ENCODE assay signal across 21 cellular contexts in genomic region chr3:112088944-112089343, GRCh38. TPM values are rescaled to one million over a fixed set of nuclear protein-coding genes. Genes with fewer than 3 reads are reported as not detected.
DNase-seq lines count a peak whose midpoint lies in the region; ATAC-seq and TF ChIP-seq lines count a peak whose summit lies in the region.
"Had no signal": no experiment of that assay in that cellular context is flagged by ENCODE, and none has a peak within 500 bp of the region (broad histone marks: within the 10 kb centered on the region; RNA-seq: fewer than 3 reads in every experiment).

No MANE protein-coding gene starts in this region.

- TF ChIP-seq CTCF in Calu3 (IDR thresholded peaks at IDR 0.05; ENCODE audit: unreplicated experiment): no peak
- TF ChIP-seq CTCF in body of pancreas (IDR thresholded peaks at IDR 0.05): no peak
- no peak for TF ChIP-seq CTCF in thyroid gland (IDR thresholded peaks at IDR 0.05)

- no peak overlapping the region for H3K27ac Mint-ChIP-seq in Calu3 (ENCODE audit: unreplicated experiment)
- H3K27ac Mint-ChIP-seq: CD4-positive, alpha-beta T cell; T-cell had no signal

- no peak for DNase-seq in Calu3
- no peak for DNase-seq in HEK293T (ENCODE audit: extremely low spot score)
- DNase-seq in body of pancreas: no peak
- no peak for DNase-seq in thyroid gland
- no peak for DNase-seq in NCI-H2081 (lab: John Stamatoyannopoulos, UW)
- DNase-seq: ACHN; CD4-positive, alpha-beta T cell; DMS153; KG1; NCI-H1417; NCI-H1694 treated with DMSO at 0.1 percent for 48 hours; NCI-H524 treated with DMSO at 0.1 percent for 48 hours; SJCRH30; T-cell had no signal

- intact Hi-C loops in Calu3 (cut with micrococcal nuclease; ENCODE audit: unreplicated experiment): no loop called here
- intact Hi-C loops in body of pancreas (cut with DNase I): no loop called here
- intact Hi-C loops in thyroid gland (cut with DNase I): no loop called here

- CTCF ChIA-PET in Calu3 (lab: Charles Lee): interaction anchor here (0.7 to 1.3 kb wide), 2 partner anchors 46 to 159 kb away, joined by 3 read pairs; no protein-coding TSS in a partner anchor
- CTCF ChIA-PET in HEK293T (lab: Yijun Ruan, JAX): no interaction called here

- peak overlapping the region; percentile 93 for H3K4me3 Mint-ChIP-seq in Calu3 (ENCODE audit: low read depth, unreplicated experiment)
- H3K4me3 Mint-ChIP-seq: CD4-positive, alpha-beta T cell; T-cell had no signal

- POLR2A ChIA-PET in HEK293T (lab: Yijun Ruan, JAX): interaction anchor here (1.2 kb wide), 1 partner anchor 110 kb away, joined by 3 read pairs; the partner anchor contains the start of gene ABHD10

- ATAC-seq in body of pancreas (no peak), GM21576 (IDR thresholded peaks at IDR 0.05; ENCODE audit: unreplicated experiment) (no peak), GM21529 (IDR thresholded peaks at IDR 0.05; ENCODE audit: unreplicated experiment) (no peak)
- ATAC-seq: T-cell had no signal

- H3K4me3 ChIP-seq in body of pancreas (no peak overlapping the region), thyroid gland (replicated peaks in 1 of 3) (no peak overlapping the region)
- H3K4me3 ChIP-seq: BLaER1, SJCRH30 had no signal

- TF ChIP-seq POLR2A in body of pancreas (IDR thresholded peaks at IDR 0.05): no peak
- TF ChIP-seq POLR2A in thyroid gland (IDR thresholded peaks at IDR 0.05): no peak

- H3K4me1 ChIP-seq in body of pancreas (peaks cover 56% of the 10 kb centered on the region), thyroid gland (peaks cover 37 to 73% of the 10 kb centered on the region in 2 donors)

- H3K4me1 Mint-ChIP-seq in Calu3 (ENCODE audit: low read depth, unreplicated experiment): peaks cover 69% of the 10 kb centered on the region

- no TSS peak for BruUV-seq in Calu3 (replicated peaks; lab: Mats Ljungman, UMichigan)

- no peaks in the 10 kb centered on the region for H3K9me3 Mint-ChIP-seq in Calu3 (ENCODE audit: low read depth, unreplicated experiment)
- H3K9me3 Mint-ChIP-seq: CD4-positive, alpha-beta T cell; T-cell had no signal

- no peaks in the 10 kb centered on the region for H3K9me3 ChIP-seq in body of pancreas
- no peaks in the 10 kb centered on the region for H3K9me3 ChIP-seq in thyroid gland
- H3K9me3 ChIP-seq: SJCRH30 had no signal

- H3K27me3 ChIP-seq in body of pancreas: no peaks in the 10 kb centered on the region
- H3K27me3 ChIP-seq in thyroid gland: no peaks in the 10 kb centered on the region
- H3K27me3 ChIP-seq: SJCRH30 had no signal

- peaks cover 40% of the 10 kb centered on the region for H3K36me3 Mint-ChIP-seq in Calu3 (ENCODE audit: insufficient read depth, unreplicated experiment)
- H3K36me3 Mint-ChIP-seq: T-cell had no signal

- no peaks in the 10 kb centered on the region for H3K27me3 Mint-ChIP-seq in Calu3 (ENCODE audit: unreplicated experiment)
- H3K27me3 Mint-ChIP-seq: CD4-positive, alpha-beta T cell had no signal

- H3K27ac ChIP-seq in body of pancreas: peak overlapping the region; percentile 74 to 94 (median 82)
- H3K27ac ChIP-seq in thyroid gland: peak overlapping the region in 2 of 3 donors; percentile 88 to 93
- H3K27ac ChIP-seq: BLaER1, SJCRH30 had no signal

- 54 to 69% methylated on average over 4 of the region's 4 CpGs for WGBS in body of pancreas, 2 donors
- WGBS in thyroid gland, 2 donors: 75 to 92% methylated on average over 4 of the region's 4 CpGs

- H3K36me3 ChIP-seq in body of pancreas (replicated peaks in 1 of 2; ENCODE audit: insufficient read depth in 1 of 2, low read depth in 2 of 2): no peaks in the 10 kb centered on the region
- no peaks in the 10 kb centered on the region for H3K36me3 ChIP-seq in thyroid gland
- H3K36me3 ChIP-seq: BLaER1, SJCRH30 had no signal

TF ChIP-seq in HEK293T, 16 proteins besides CTCF, POLR2A, EP300 and RAD21:
- no peak for TF ChIP-seq HDGF (IDR thresholded peaks at IDR 0.05; ENCODE audit: borderline replicate concordance)
- TF ChIP-seq PKNOX1 (IDR thresholded peaks at IDR 0.05): peak; percentile 51

RNA-seq across cellular contexts. Expression of gene C3orf52, which starts 2.8 kb away (rescaled TPM):
- total RNA-seq in Calu3 (2022): 28.2 and 29.8 TPM in 2 replicates
- 100 to 1,000 TPM in 1 of 2 donors, 10 to 100 TPM in 1; 71.2 to 129 TPM for total RNA-seq in body of pancreas
- 10 to 100 TPM; 32.0 to 62.9 (median 45.9) TPM for total RNA-seq in thyroid gland

RNA-seq across cellular contexts. Expression of gene GCSAM, which starts 44.1 kb away (rescaled TPM):
- not detected in 2 replicates for total RNA-seq in Calu3 (2022)
- total RNA-seq in body of pancreas: not detected
- total RNA-seq in thyroid gland: under 1 TPM in 2 of 4 donors, not detected in 2; 0.33 to 0.40 TPM
- total RNA-seq: Daoy, H4, HT1080, SJCRH30 had no signal

RNA-seq across cellular contexts. Expression of gene TMPRSS7, which starts 54.4 kb away (rescaled TPM):
- total RNA-seq in Calu3 (2022) (not detected in 2 replicates), body of pancreas (not detected), thyroid gland (under 1 TPM in 1 of 4 donors, not detected in 3; 0.11 TPM)
- total RNA-seq: Daoy, OCI-LY7, SJCRH30 had no signal
